10 cellular contexts compared by ENCODE assay signal in genomic region chr11:121652982-121653381, GRCh38.
DNase-seq lines count a peak whose midpoint lies in the region; ATAC-seq, FAIRE-seq and TF ChIP-seq lines count a peak whose summit lies in the region.
"Had no signal": no experiment of that assay in that cellular context is flagged by ENCODE, and none has a peak within 500 bp of the region (broad histone marks: within the 10 kb centered on the region; RNA-seq: fewer than 3 reads in every experiment).

No MANE protein-coding gene starts in this region.

- H3K9me3 ChIP-seq in AG04450 (ENCODE audit: control insufficient read depth, insufficient read depth, low read length) (no peaks in the 10 kb centered on the region), HAP-1 (no peaks in the 10 kb centered on the region), astrocyte (ENCODE audit: insufficient read depth, low read depth, low read length) (no peaks in the 10 kb centered on the region)
- H3K9me3 ChIP-seq in effector memory CD4-positive, alpha-beta T cell (ENCODE audit: control insufficient read depth, low read length), result no peaks in the 10 kb centered on the region
- H3K9me3 ChIP-seq in naive thymus-derived CD4-positive, alpha-beta T cell (ENCODE audit: control insufficient read depth in 2 of 3, low read length in 3 of 3), result no peaks in the 10 kb centered on the region
- H3K9me3 ChIP-seq: colonic mucosa had no signal

- intact Hi-C loops in naive thymus-derived CD4-positive, alpha-beta T cell (cut with micrococcal nuclease), result no loop called here

- FAIRE-seq in astrocyte (lab: Jason Lieb, UNC), result no peak

- ATAC-seq in naive thymus-derived CD4-positive, alpha-beta T cell, result no peak

- peaks cover 23% of the 10 kb centered on the region for H3K27me3 Mint-ChIP-seq in astrocyte (ENCODE audit: low read depth, unreplicated experiment)
- H3K27me3 Mint-ChIP-seq in naive thymus-derived CD4-positive, alpha-beta T cell, result peaks cover 0 to 25% (median 0%) of the 10 kb centered on the region in 5 donors

- H2AFZ ChIP-seq in astrocyte (ENCODE audit: low read depth, low read length), result no peak overlapping the region

- no peak overlapping the region for H3K9ac ChIP-seq in astrocyte (ENCODE audit: low read length)

- no peak overlapping the region for H3K4me2 ChIP-seq in astrocyte (ENCODE audit: low read length)

- H3K9me3 Mint-ChIP-seq in astrocyte (ENCODE audit: unreplicated experiment), result peaks cover 2% of the 10 kb centered on the region
- peaks cover 0 to 2% (median 0%) of the 10 kb centered on the region in 11 donors for H3K9me3 Mint-ChIP-seq in naive thymus-derived CD4-positive, alpha-beta T cell

- H3K4me3 ChIP-seq in AG04450 (ENCODE audit: low read depth, low read length) (no peak overlapping the region), HAP-1 (no peak overlapping the region), astrocyte (ENCODE audit: insufficient read depth, low read depth, low read length) (no peak overlapping the region)
- H3K4me3 ChIP-seq in effector memory CD4-positive, alpha-beta T cell (ENCODE audit: insufficient read depth, low read depth, low read length, poor library complexity, severe bottlenecking), result no peak overlapping the region
- no peak overlapping the region for H3K4me3 ChIP-seq in naive thymus-derived CD4-positive, alpha-beta T cell (ENCODE audit: low read length)
- H3K4me3 ChIP-seq: colonic mucosa had no signal

- H3K36me3 ChIP-seq in HAP-1 (replicated peaks) (no peaks in the 10 kb centered on the region), astrocyte (ENCODE audit: insufficient read depth, low read length) (no peaks in the 10 kb centered on the region)
- no peaks in the 10 kb centered on the region for H3K36me3 ChIP-seq in effector memory CD4-positive, alpha-beta T cell (ENCODE audit: control insufficient read depth, insufficient read depth, low read length)
- H3K36me3 ChIP-seq in naive thymus-derived CD4-positive, alpha-beta T cell (ENCODE audit: control insufficient read depth in 2 of 3, insufficient read depth in 3 of 3, low read length in 3 of 3), result no peaks in the 10 kb centered on the region
- H3K36me3 ChIP-seq: colonic mucosa had no signal

- POLR2A ChIA-PET in AG04450 (lab: Yijun Ruan, JAX), result no interaction called here
- POLR2A ChIA-PET in naive thymus-derived CD4-positive, alpha-beta T cell (lab: Charles Lee), result no interaction called here

- H3K27ac ChIP-seq in AG04450 (ENCODE audit: low read depth, low read length) (no peak overlapping the region), astrocyte (ENCODE audit: low read depth, low read length) (no peak overlapping the region)
- no peak overlapping the region for H3K27ac ChIP-seq in effector memory CD4-positive, alpha-beta T cell (ENCODE audit: insufficient read depth, low read length, poor library complexity, severe bottlenecking)
- H3K27ac ChIP-seq in naive thymus-derived CD4-positive, alpha-beta T cell (ENCODE audit: low read depth, low read length), result no peak overlapping the region
- H3K27ac ChIP-seq: colonic mucosa had no signal

- in situ Hi-C loops in HAP-1 (cut with MboI; ENCODE audit: low sequenced_read_pairs), result loop anchor here (10.0 to 25.0 kb wide), 3 partner anchors 459 to 852 kb away; partner anchors contain the start of gene BLID

- H3K4me3 Mint-ChIP-seq in astrocyte (ENCODE audit: unreplicated experiment), result no peak overlapping the region
- peak overlapping the region in 1 of 10 donors; percentile 7 for H3K4me3 Mint-ChIP-seq in naive thymus-derived CD4-positive, alpha-beta T cell

- H3K4me1 ChIP-seq in HAP-1 (peaks cover 38% of the 10 kb centered on the region), astrocyte (ENCODE audit: insufficient read depth, low read length) (peaks cover 25% of the 10 kb centered on the region)
- peaks cover 23% of the 10 kb centered on the region for H3K4me1 ChIP-seq in effector memory CD4-positive, alpha-beta T cell (ENCODE audit: control insufficient read depth, insufficient read depth, low read length, poor library complexity, severe bottlenecking)
- H3K4me1 ChIP-seq in naive thymus-derived CD4-positive, alpha-beta T cell (ENCODE audit: control insufficient read depth in 2 of 2, insufficient read depth in 2 of 2, low read length in 2 of 2), result peaks cover 21 to 23% of the 10 kb centered on the region in 2 donors
- H3K4me1 ChIP-seq: colonic mucosa had no signal

- H3K36me3 Mint-ChIP-seq in astrocyte (ENCODE audit: low read depth, unreplicated experiment), result no peaks in the 10 kb centered on the region
- H3K36me3 Mint-ChIP-seq in naive thymus-derived CD4-positive, alpha-beta T cell, result peaks cover 0 to 5% (median 0%) of the 10 kb centered on the region in 5 donors

- no peak for DNase-seq in AG04450 (ENCODE audit: low read depth, low spot score)
- DNase-seq in HAP-1 (ENCODE audit: low spot score in 2 of 2), result peak; percentile 77 to 94
- no peak for DNase-seq in astrocyte (ENCODE audit: low read depth)
- peak; percentile 80 for DNase-seq in left kidney (ENCODE audit: low read depth, low spot score)
- no peak for DNase-seq in stimulated activated naive CD4-positive, alpha-beta T cell (lab: John Stamatoyannopoulos, UW)
- DNase-seq in activated CD8-positive, alpha-beta memory T cell treated with anti-CD3 and anti-CD28 coated beads, Interleukin-2, amount 50 U/mL, for 4 hours, result no peak
- DNase-seq in effector memory CD4-positive, alpha-beta T cell, result no peak
- no peak for DNase-seq in naive thymus-derived CD4-positive, alpha-beta T cell
- DNase-seq: colonic mucosa, Right ventricle myocardium superior had no signal

- CTCF ChIA-PET in AG04450 (lab: Charles Lee), result interaction anchor here (0.5 to 4.2 kb wide), 8 partner anchors 9 to 1350 kb away, joined by 3 to 44 read pairs (median 5); no protein-coding TSS in a partner anchor
- CTCF ChIA-PET in naive thymus-derived CD4-positive, alpha-beta T cell (lab: Charles Lee), result interaction anchor here (0.6 kb wide), 1 partner anchor 90 kb away, joined by 3 read pairs; no protein-coding TSS in a partner anchor

- no peaks in the 10 kb centered on the region for H3K27me3 ChIP-seq in AG04450 (ENCODE audit: control insufficient read depth, insufficient read depth, low read length)
- H3K27me3 ChIP-seq in HAP-1 (ENCODE audit: low read depth), result no peaks in the 10 kb centered on the region
- no peaks in the 10 kb centered on the region for H3K27me3 ChIP-seq in astrocyte (ENCODE audit: insufficient read depth, low read length)
- no peaks in the 10 kb centered on the region for H3K27me3 ChIP-seq in effector memory CD4-positive, alpha-beta T cell (replicated peaks; ENCODE audit: control insufficient read depth, insufficient read depth, low read length, poor library complexity, severe bottlenecking)
- no peaks in the 10 kb centered on the region for H3K27me3 ChIP-seq in naive thymus-derived CD4-positive, alpha-beta T cell (ENCODE audit: control insufficient read depth in 2 of 2, insufficient read depth in 2 of 2, low read length in 2 of 2)
- H3K27me3 ChIP-seq: colonic mucosa had no signal

- H4K20me1 ChIP-seq in astrocyte (ENCODE audit: insufficient read depth, low read length), result no peaks in the 10 kb centered on the region

- H3K79me2 ChIP-seq in astrocyte (ENCODE audit: insufficient read depth, low read length), result no peaks in the 10 kb centered on the region

- TF ChIP-seq CTCF in AG04450 (IDR thresholded peaks at IDR 0.05; ENCODE audit: low read depth, low read length) (peak; percentile 47), astrocyte (IDR thresholded peaks at IDR 0.05; ENCODE audit: insufficient read depth, low read depth, low read length) (peak; percentile 50)

- peaks cover 17% of the 10 kb centered on the region for H3K4me1 Mint-ChIP-seq in astrocyte (ENCODE audit: low read depth, unreplicated experiment)
- peaks cover 27 to 48% (median 38%) of the 10 kb centered on the region in 7 donors for H3K4me1 Mint-ChIP-seq in naive thymus-derived CD4-positive, alpha-beta T cell

- no peak overlapping the region for H3K27ac Mint-ChIP-seq in astrocyte (ENCODE audit: unreplicated experiment)
- H3K27ac Mint-ChIP-seq in naive thymus-derived CD4-positive, alpha-beta T cell, result no peak overlapping the region

Comparison
In these comparisons a context has a peak if more than half of its experiments do, and no peak if none do; other contexts are left out.
1. DNase-seq: peak in HAP-1 (2 of 2) and left kidney (single experiment); none in AG04450 (single experiment), astrocyte (single experiment), stimulated activated naive CD4-positive, alpha-beta T cell (0 of 6), activated CD8-positive, alpha-beta memory T cell treated with anti-CD3 and anti-CD28 coated beads, Interleukin-2, amount 50 U/mL, for 4 hours (single experiment), effector memory CD4-positive, alpha-beta T cell (0 of 3) and naive thymus-derived CD4-positive, alpha-beta T cell (0 of 9).